ENCODE assay signal across 21 cellular contexts in the genomic region with DNA sequence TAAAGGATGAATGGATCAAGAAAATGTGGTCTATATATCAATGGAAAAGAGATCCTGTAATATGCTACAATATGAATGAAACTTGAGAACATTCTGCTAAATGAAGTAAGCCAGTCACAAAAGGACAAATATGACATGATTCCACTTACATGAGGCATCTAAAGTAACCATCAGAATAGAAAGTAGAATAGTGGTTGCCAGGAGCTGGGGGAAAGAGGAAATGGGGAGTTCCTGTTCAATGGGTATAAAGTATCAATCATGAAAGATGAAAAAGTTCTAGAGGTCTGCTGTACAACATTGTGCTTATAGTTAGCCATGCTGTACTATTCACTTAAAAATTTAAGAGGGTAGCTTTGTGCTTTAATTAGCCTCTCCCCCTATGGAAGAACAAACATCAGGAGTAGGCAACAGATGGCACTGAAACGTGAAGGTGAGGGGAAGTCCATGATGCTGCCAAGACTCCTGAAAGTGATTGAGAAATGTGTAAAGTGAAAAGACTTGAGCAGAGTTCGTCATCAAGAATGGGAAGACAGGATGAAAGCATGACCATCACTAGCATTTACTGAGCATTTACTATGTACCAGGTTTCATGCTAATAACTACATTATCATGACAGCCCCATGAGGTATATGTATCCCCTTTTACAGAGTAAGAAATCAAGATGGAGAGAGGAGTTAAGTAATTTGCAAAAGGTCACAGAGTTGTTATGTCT.
DNase-seq lines count a peak whose midpoint lies in the region; ATAC-seq and TF ChIP-seq lines count a peak whose summit lies in the region.
"Had no signal": no experiment of that assay in that cellular context is flagged by ENCODE, and none has a peak within 500 bp of the region (broad histone marks: within the 10 kb centered on the region; RNA-seq: fewer than 3 reads in every experiment).

No MANE protein-coding gene starts in this region.

- H3K27me3 ChIP-seq in MM.1S (replicated peaks; ENCODE audit: insufficient read depth, low read length): no peaks in the 10 kb centered on the region
- H3K27me3 ChIP-seq in mammary epithelial cell (ENCODE audit: insufficient read depth, low read length): no peaks in the 10 kb centered on the region
- H3K27me3 ChIP-seq in naive thymus-derived CD4-positive, alpha-beta T cell (ENCODE audit: control insufficient read depth in 2 of 2, insufficient read depth in 2 of 2, low read length in 2 of 2): no peaks in the 10 kb centered on the region

- POLR2A ChIA-PET in activated CD4-positive, alpha-beta T cell treated with anti-CD3 and anti-CD28 coated beads for 36 hours (lab: Charles Lee): no interaction called here
- POLR2A ChIA-PET in naive thymus-derived CD4-positive, alpha-beta T cell (lab: Charles Lee): no interaction called here

- H3K27ac ChIP-seq in MM.1S (ENCODE audit: low read length) (peak overlapping the region; percentile 10; the same call in 1 of the 2 replicates), mammary epithelial cell (ENCODE audit: insufficient read depth, low read depth, low read length) (peak overlapping the region; percentile 96)
- H3K27ac ChIP-seq in naive thymus-derived CD4-positive, alpha-beta T cell (ENCODE audit: low read depth, low read length): no peak overlapping the region
- H3K27ac ChIP-seq: A549, left ventricle myocardium inferior had no signal

- H3K9me2 ChIP-seq in MM.1S (replicated peaks; ENCODE audit: insufficient read depth, low read length): no peaks in the 10 kb centered on the region

- H2AFZ ChIP-seq in MM.1S (ENCODE audit: low read length) (no peak overlapping the region), mammary epithelial cell (ENCODE audit: low read depth, low read length) (no peak overlapping the region)

- H3K9ac ChIP-seq in MM.1S (ENCODE audit: low read length) (no peak overlapping the region), mammary epithelial cell (ENCODE audit: insufficient read depth, low read length) (no peak overlapping the region)

- H3K36me3 Mint-ChIP-seq in activated CD4-positive, alpha-beta T cell treated with anti-CD3 and anti-CD28 coated beads for 36 hours (ENCODE audit: low read depth): peaks cover 5% of the 10 kb centered on the region
- no peaks in the 10 kb centered on the region for H3K36me3 Mint-ChIP-seq in activated CD4-positive, alpha-beta T cell treated with anti-CD3 and anti-CD28 coated beads, Interleukin-2, amount 10 ng/mL, durations not matched to agents 24 days and 14 days (ENCODE audit: low read depth)
- H3K36me3 Mint-ChIP-seq in stimulated activated naive CD8-positive, alpha-beta T cell treated with anti-CD3 and anti-CD28 coated beads, Interleukin-15, Interleukin-2, amounts not matched to agents 100 ng/mL and 50 ng/mL, for 24 hours (ENCODE audit: low read depth): peaks cover 12% of the 10 kb centered on the region
- H3K36me3 Mint-ChIP-seq in naive thymus-derived CD4-positive, alpha-beta T cell: peaks cover 0 to 46% (median 20%) of the 10 kb centered on the region in 5 donors
- H3K36me3 Mint-ChIP-seq in endothelial cell (ENCODE audit: low read depth, unreplicated experiment): peaks cover 8% of the 10 kb centered on the region

- H3K4me1 Mint-ChIP-seq in activated CD4-positive, alpha-beta T cell treated with anti-CD3 and anti-CD28 coated beads for 36 hours: peaks cover 26% of the 10 kb centered on the region
- H3K4me1 Mint-ChIP-seq in activated CD4-positive, alpha-beta T cell treated with anti-CD3 and anti-CD28 coated beads, Interleukin-2, amount 10 ng/mL, durations not matched to agents 24 days and 14 days: peaks cover 9% of the 10 kb centered on the region
- H3K4me1 Mint-ChIP-seq in stimulated activated naive CD8-positive, alpha-beta T cell treated with anti-CD3 and anti-CD28 coated beads, Interleukin-15, Interleukin-2, amounts not matched to agents 100 ng/mL and 50 ng/mL, for 24 hours (ENCODE audit: low read depth): peaks cover 47% of the 10 kb centered on the region
- peaks cover 0 to 10% (median 0%) of the 10 kb centered on the region in 7 donors for H3K4me1 Mint-ChIP-seq in naive thymus-derived CD4-positive, alpha-beta T cell
- no peaks in the 10 kb centered on the region for H3K4me1 Mint-ChIP-seq in endothelial cell (ENCODE audit: unreplicated experiment)
- H3K4me1 Mint-ChIP-seq: nephron progenitor cell had no signal

- H3K4me3 ChIP-seq in MM.1S (ENCODE audit: low read length): no peak overlapping the region
- H3K4me3 ChIP-seq in mammary epithelial cell (replicated peaks in 1 of 3; ENCODE audit: insufficient read depth in 1 of 3, low read depth in 2 of 3, low read length in 3 of 3): no peak overlapping the region
- H3K4me3 ChIP-seq in naive thymus-derived CD4-positive, alpha-beta T cell (ENCODE audit: low read length): no peak overlapping the region
- H3K4me3 ChIP-seq: A549, left ventricle myocardium inferior had no signal

- H3K9me3 ChIP-seq in MM.1S (replicated peaks; ENCODE audit: insufficient read depth, low read length): no peaks in the 10 kb centered on the region
- no peaks in the 10 kb centered on the region for H3K9me3 ChIP-seq in mammary epithelial cell (replicated peaks; ENCODE audit: insufficient read depth, low read length)
- H3K9me3 ChIP-seq in naive thymus-derived CD4-positive, alpha-beta T cell (ENCODE audit: control insufficient read depth in 2 of 3, low read length in 3 of 3): no peaks in the 10 kb centered on the region

- TF ChIP-seq CTCF in MM.1S (IDR thresholded peaks at IDR 0.05; ENCODE audit: low read length): no peak
- no peak for TF ChIP-seq CTCF in mammary epithelial cell (conservative IDR thresholded peaks at IDR 0.05 in 1 of 2, IDR thresholded peaks at IDR 0.05 in 1 of 2; ENCODE audit: extremely low read depth in 1 of 2, insufficient read depth in 1 of 2, low read depth in 1 of 2, low read length in 2 of 2)
- TF ChIP-seq CTCF in endothelial cell (IDR thresholded peaks at IDR 0.05; ENCODE audit: unreplicated experiment): no peak

- no peak for DNase-seq in activated CD4-positive, alpha-beta T cell treated with anti-CD3 and anti-CD28 coated beads for 36 hours
- no peak for DNase-seq in activated CD4-positive, alpha-beta T cell treated with anti-CD3 and anti-CD28 coated beads, Interleukin-2, amount 10 ng/mL, durations not matched to agents 24 days and 14 days
- DNase-seq in MM.1S (no peak), mammary epithelial cell (peak; percentile 41), endothelial cell (ENCODE audit: low spot score) (no peak)
- DNase-seq in naive thymus-derived CD4-positive, alpha-beta T cell: no peak
- DNase-seq in stimulated activated CD4-positive, alpha-beta T cell treated with anti-CD3 and anti-CD28 coated beads, Interleukin-2, amount 100 ng/mL, for 48 hours: no peak
- DNase-seq: activated T-cell treated with anti-CD3 and anti-CD28 coated beads, Interleukin-2, amount 50 U/mL, for 72 hours; cortex of kidney; GF-D8; H9; KBM-7; left ventricle myocardium inferior; NCI-H2029; nephron progenitor cell; Right ventricle myocardium superior; stimulated activated CD4-positive, alpha-beta T cell treated with anti-CD3 and anti-CD28 coated beads, Interleukin-1b, Interleukin-23, amount 100 ng/mL, for 48 hours; T-helper 9 cell had no signal

- H3K9me3 Mint-ChIP-seq in activated CD4-positive, alpha-beta T cell treated with anti-CD3 and anti-CD28 coated beads for 36 hours (ENCODE audit: low read depth): peaks cover 4% of the 10 kb centered on the region
- peaks cover 3% of the 10 kb centered on the region for H3K9me3 Mint-ChIP-seq in activated CD4-positive, alpha-beta T cell treated with anti-CD3 and anti-CD28 coated beads, Interleukin-2, amount 10 ng/mL, durations not matched to agents 24 days and 14 days
- H3K9me3 Mint-ChIP-seq in stimulated activated naive CD8-positive, alpha-beta T cell treated with anti-CD3 and anti-CD28 coated beads, Interleukin-15, Interleukin-2, amounts not matched to agents 100 ng/mL and 50 ng/mL, for 24 hours: peaks cover 8% of the 10 kb centered on the region
- peaks cover 0 to 22% (median 7%) of the 10 kb centered on the region in 11 donors for H3K9me3 Mint-ChIP-seq in naive thymus-derived CD4-positive, alpha-beta T cell
- no peaks in the 10 kb centered on the region for H3K9me3 Mint-ChIP-seq in endothelial cell (ENCODE audit: unreplicated experiment)

- CTCF ChIA-PET in activated CD4-positive, alpha-beta T cell treated with anti-CD3 and anti-CD28 coated beads for 36 hours (lab: Charles Lee): no interaction called here
- CTCF ChIA-PET in mammary epithelial cell (lab: Charles Lee; ENCODE audit: low non-redundant PET): no interaction called here
- CTCF ChIA-PET in naive thymus-derived CD4-positive, alpha-beta T cell (lab: Charles Lee): no interaction called here

- H3K27me3 Mint-ChIP-seq in activated CD4-positive, alpha-beta T cell treated with anti-CD3 and anti-CD28 coated beads for 36 hours: no peaks in the 10 kb centered on the region
- H3K27me3 Mint-ChIP-seq in activated CD4-positive, alpha-beta T cell treated with anti-CD3 and anti-CD28 coated beads, Interleukin-2, amount 10 ng/mL, durations not matched to agents 24 days and 14 days: peaks cover 7% of the 10 kb centered on the region
- H3K27me3 Mint-ChIP-seq in stimulated activated naive CD8-positive, alpha-beta T cell treated with anti-CD3 and anti-CD28 coated beads, Interleukin-15, Interleukin-2, amounts not matched to agents 100 ng/mL and 50 ng/mL, for 24 hours: no peaks in the 10 kb centered on the region
- H3K27me3 Mint-ChIP-seq in naive thymus-derived CD4-positive, alpha-beta T cell: peaks cover 0 to 7% (median 0%) of the 10 kb centered on the region in 5 donors
- no peaks in the 10 kb centered on the region for H3K27me3 Mint-ChIP-seq in endothelial cell (ENCODE audit: unreplicated experiment)
- H3K27me3 Mint-ChIP-seq: type B pancreatic cell had no signal

- H3K79me2 ChIP-seq in MM.1S (ENCODE audit: low read length) (no peaks in the 10 kb centered on the region), mammary epithelial cell (ENCODE audit: insufficient read depth, low read length) (peaks cover 25% of the 10 kb centered on the region)

- H3K4me3 Mint-ChIP-seq in activated CD4-positive, alpha-beta T cell treated with anti-CD3 and anti-CD28 coated beads for 36 hours: no peak overlapping the region
- no peak overlapping the region for H3K4me3 Mint-ChIP-seq in activated CD4-positive, alpha-beta T cell treated with anti-CD3 and anti-CD28 coated beads, Interleukin-2, amount 10 ng/mL, durations not matched to agents 24 days and 14 days
- no peak overlapping the region for H3K4me3 Mint-ChIP-seq in stimulated activated naive CD8-positive, alpha-beta T cell treated with anti-CD3 and anti-CD28 coated beads, Interleukin-15, Interleukin-2, amounts not matched to agents 100 ng/mL and 50 ng/mL, for 24 hours
- H3K4me3 Mint-ChIP-seq in naive thymus-derived CD4-positive, alpha-beta T cell: no peak overlapping the region
- H3K4me3 Mint-ChIP-seq in endothelial cell (ENCODE audit: unreplicated experiment): no peak overlapping the region
- H3K4me3 Mint-ChIP-seq: H9, nephron progenitor cell, type B pancreatic cell had no signal

- no peaks in the 10 kb centered on the region for H3F3A ChIP-seq in MM.1S (ENCODE audit: insufficient read depth, low read length)

- 75% methylated on average over 2 of the region's 2 CpGs for WGBS in mammary epithelial cell (ENCODE audit: low coverage, missing lambda C conversion rate)

- peaks cover 47% of the 10 kb centered on the region for H3K4me1 ChIP-seq in MM.1S (ENCODE audit: low read length)
- H3K4me1 ChIP-seq in mammary epithelial cell (ENCODE audit: insufficient read depth, low read length): peaks cover 59% of the 10 kb centered on the region
- H3K4me1 ChIP-seq in naive thymus-derived CD4-positive, alpha-beta T cell (ENCODE audit: control insufficient read depth in 2 of 2, insufficient read depth in 2 of 2, low read length in 2 of 2): no peaks in the 10 kb centered on the region

- H3K4me2 ChIP-seq in MM.1S (ENCODE audit: low read depth, low read length) (peak overlapping the region; percentile 22; the same call in 1 of the 2 replicates), mammary epithelial cell (ENCODE audit: insufficient read depth, low read depth, low read length) (no peak overlapping the region)
- H3K4me2 ChIP-seq: A549 had no signal

- ATAC-seq in activated CD4-positive, alpha-beta T cell treated with anti-CD3 and anti-CD28 coated beads for 36 hours: peak; percentile 46
- ATAC-seq in naive thymus-derived CD4-positive, alpha-beta T cell: no peak
- ATAC-seq: A549 had no signal

- intact Hi-C loops in activated CD4-positive, alpha-beta T cell treated with anti-CD3 and anti-CD28 coated beads for 36 hours (cut with DNase I, micrococcal nuclease): loop anchor here in 1 of 2 experiments (5.0 kb wide), 1 partner anchor 627 kb away; no protein-coding TSS in a partner anchor
- intact Hi-C loops in activated CD4-positive, alpha-beta T cell treated with anti-CD3 and anti-CD28 coated beads, Interleukin-2, amount 10 ng/mL, durations not matched to agents 24 days and 14 days (cut with micrococcal nuclease): loop anchor here (10.0 kb wide), 1 partner anchor 126 kb away; no protein-coding TSS in a partner anchor
- intact Hi-C loops in mammary epithelial cell (cut with micrococcal nuclease): no loop called here
- intact Hi-C loops in naive thymus-derived CD4-positive, alpha-beta T cell (cut with micrococcal nuclease): no loop called here

- no peaks in the 10 kb centered on the region for H3K36me3 ChIP-seq in MM.1S (replicated peaks; ENCODE audit: insufficient read depth, low read length)
- no peaks in the 10 kb centered on the region for H3K36me3 ChIP-seq in mammary epithelial cell (ENCODE audit: insufficient read depth, low read length)
- no peaks in the 10 kb centered on the region for H3K36me3 ChIP-seq in naive thymus-derived CD4-positive, alpha-beta T cell (ENCODE audit: control insufficient read depth in 2 of 3, insufficient read depth in 3 of 3, low read length in 3 of 3)
- H3K36me3 ChIP-seq: left ventricle myocardium inferior had no signal

- no peaks in the 10 kb centered on the region for H4K20me1 ChIP-seq in MM.1S (ENCODE audit: insufficient read depth, low read length)
- no peaks in the 10 kb centered on the region for H4K20me1 ChIP-seq in mammary epithelial cell (ENCODE audit: insufficient read depth, low read length)

- no peak overlapping the region for H3K27ac Mint-ChIP-seq in activated CD4-positive, alpha-beta T cell treated with anti-CD3 and anti-CD28 coated beads for 36 hours
- H3K27ac Mint-ChIP-seq in activated CD4-positive, alpha-beta T cell treated with anti-CD3 and anti-CD28 coated beads, Interleukin-2, amount 10 ng/mL, durations not matched to agents 24 days and 14 days: no peak overlapping the region
- H3K27ac Mint-ChIP-seq in stimulated activated naive CD8-positive, alpha-beta T cell treated with anti-CD3 and anti-CD28 coated beads, Interleukin-15, Interleukin-2, amounts not matched to agents 100 ng/mL and 50 ng/mL, for 24 hours: peak overlapping the region; percentile 52
- H3K27ac Mint-ChIP-seq in naive thymus-derived CD4-positive, alpha-beta T cell: no peak overlapping the region
- H3K27ac Mint-ChIP-seq in endothelial cell (ENCODE audit: unreplicated experiment): no peak overlapping the region
- H3K27ac Mint-ChIP-seq: H9, nephron progenitor cell, type B pancreatic cell had no signal

- dilution Hi-C loops in mammary epithelial cell (cut with HindIII; ENCODE audit: low sequenced_read_pairs): no loop called here

- no TSS peak for BruUV-seq in mammary epithelial cell (replicated peaks; lab: Mats Ljungman, UMichigan)

- in situ Hi-C loops in mammary epithelial cell (cut with MboI; ENCODE audit: low sequenced_read_pairs in 2 of 2): no loop called here
